ENCODE assay signal across 8 cellular contexts in genomic region chr2:224570328-224570993, GRCh38. TPM values are rescaled to one million over a fixed set of nuclear protein-coding genes. Genes with fewer than 3 reads are reported as not detected.
A peak's percentile ranks its signal among the peaks of the same experiment; 100 is the strongest.
DNase-seq lines count a peak whose midpoint lies in the region; ATAC-seq and TF ChIP-seq lines count a peak whose summit lies in the region.

No MANE protein-coding gene starts in this region.

- WGBS in hepatocyte (ENCODE audit: low lambda C conversion rate, missing lambda C conversion rate) = 63% methylated on average over 4 of the region's 4 CpGs

- H3K27me3 Mint-ChIP-seq in glutamatergic neuron (ENCODE audit: unreplicated experiment) = no peaks in the 10 kb centered on the region

- peak overlapping the region; percentile 58 for H3K4me3 Mint-ChIP-seq in glutamatergic neuron (ENCODE audit: unreplicated experiment)

- no peak overlapping the region for H3K4me3 ChIP-seq in AG04450 (ENCODE audit: low read depth, low read length)
- no peak overlapping the region for H3K4me3 ChIP-seq in upper lobe of right lung
- no peak overlapping the region for H3K4me3 ChIP-seq in hepatocyte

- H2AFZ ChIP-seq in hepatocyte = no peak overlapping the region

- peaks cover 59% of the 10 kb centered on the region for H3K4me1 Mint-ChIP-seq in glutamatergic neuron (ENCODE audit: low read depth, unreplicated experiment)

- TF ChIP-seq CTCF in AG04450 (IDR thresholded peaks at IDR 0.05; ENCODE audit: low read depth, low read length) (no peak), glutamatergic neuron (IDR thresholded peaks at IDR 0.05; ENCODE audit: partially characterized antibody, unreplicated experiment) (no peak), upper lobe of right lung (IDR thresholded peaks at IDR 0.05) (no peak), hepatocyte (IDR thresholded peaks at IDR 0.05; ENCODE audit: poor library complexity) (no peak)

- H3K27me3 ChIP-seq in AG04450 (ENCODE audit: control insufficient read depth, insufficient read depth, low read length) (no peaks in the 10 kb centered on the region), upper lobe of right lung (no peaks in the 10 kb centered on the region), hepatocyte (no peaks in the 10 kb centered on the region)

- no peaks in the 10 kb centered on the region for H3K36me3 ChIP-seq in upper lobe of right lung
- peaks cover 7% of the 10 kb centered on the region for H3K36me3 ChIP-seq in hepatocyte (replicated peaks; ENCODE audit: insufficient read depth, low read depth)

- ATAC-seq in GM19351 (IDR thresholded peaks at IDR 0.05; ENCODE audit: unreplicated experiment) (peak; percentile 61), upper lobe of right lung (no peak), HG03521 (IDR thresholded peaks at IDR 0.05; ENCODE audit: unreplicated experiment) (no peak)

- intact Hi-C loops in upper lobe of right lung (cut with DNase I) = no loop called here

- peaks cover 6% of the 10 kb centered on the region for H3K36me3 Mint-ChIP-seq in glutamatergic neuron (ENCODE audit: unreplicated experiment)

- H3K9me2 ChIP-seq in hepatocyte (replicated peaks; ENCODE audit: insufficient read depth) = no peaks in the 10 kb centered on the region

- H3K9me3 Mint-ChIP-seq in glutamatergic neuron (ENCODE audit: unreplicated experiment) = peaks cover 10% of the 10 kb centered on the region

- H3K9me3 ChIP-seq in AG04450 (ENCODE audit: control insufficient read depth, insufficient read depth, low read length) (0 out of 2 replicates have a peak, but pooled peaks cover 3% of the 10 kb centered on the region), upper lobe of right lung (no peaks in the 10 kb centered on the region), hepatocyte (ENCODE audit: low read depth) (peaks cover 6% of the 10 kb centered on the region)

- H3K27ac Mint-ChIP-seq in glutamatergic neuron (ENCODE audit: unreplicated experiment) = peak overlapping the region; percentile 88

- H3K4me2 ChIP-seq in hepatocyte = no peak overlapping the region

- H3K4me1 ChIP-seq in upper lobe of right lung = peaks cover 66% of the 10 kb centered on the region
- peaks cover 10% of the 10 kb centered on the region for H3K4me1 ChIP-seq in hepatocyte (ENCODE audit: insufficient read depth)

- H3K79me2 ChIP-seq in hepatocyte = peaks cover 100% of the 10 kb centered on the region

- CTCF ChIA-PET in AG04450 (lab: Charles Lee) = interaction anchor here (1.0 kb wide), 1 partner anchor 10 kb away, joined by 3 read pairs; no protein-coding TSS in a partner anchor

- DNase-seq in AG04450 (ENCODE audit: low read depth, low spot score) (peak; percentile 15), OCI-M1 (lab: John Stamatoyannopoulos, UW) (peak; percentile 12), glutamatergic neuron (no peak), upper lobe of right lung (no peak), cerebellum (ENCODE audit: low spot score) (no peak), hepatocyte (ENCODE audit: low spot score) (no peak)

- POLR2A ChIA-PET in AG04450 (lab: Yijun Ruan, JAX) = no interaction called here

- H4K20me1 ChIP-seq in hepatocyte (ENCODE audit: insufficient read depth, poor library complexity, severe bottlenecking) = peaks cover 99% of the 10 kb centered on the region

- H3K27ac ChIP-seq in AG04450 (ENCODE audit: low read depth, low read length) (no peak overlapping the region), upper lobe of right lung (no peak overlapping the region), hepatocyte (no peak overlapping the region)

RNA-seq across cellular contexts. Expression of gene CUL3, which starts 14.7 kb away (rescaled TPM):
- polyA plus RNA-seq in AG04450 (2011; rRNA removed) = 55.2 and 57.3 TPM in 2 replicates
- 62.4 and 82.2 TPM in 2 replicates for polyA minus RNA-seq in AG04450 (2011; rRNA and poly(A)+ RNA removed)
- total RNA-seq in glutamatergic neuron (ENCODE audit: unreplicated experiment) = 99.4 TPM
- 80.6 TPM for total RNA-seq in upper lobe of right lung
- total RNA-seq in cerebellum = 104 TPM
- 63.9 and 79.0 TPM in 2 replicates for total RNA-seq in hepatocyte
- polyA plus RNA-seq in hepatocyte = 54.9 and 66.4 TPM in 2 replicates

Comparison
In these comparisons a context has a peak if more than half of its experiments do, and no peak if none do; other contexts are left out.
1. DNase-seq: peak in AG04450 (single experiment) and OCI-M1 (single experiment); none in glutamatergic neuron (single experiment), upper lobe of right lung (single experiment), cerebellum (single experiment) and hepatocyte (single experiment).